3 cellular contexts compared by ENCODE assay signal in genomic region chr14:51394391-51394790, GRCh38.
TF ChIP-seq lines count a peak whose summit lies in the region.

No MANE protein-coding gene starts in this region.

TF ChIP-seq in A549, 52 proteins besides CTCF, POLR2A, EP300 and RAD21:
- TF ChIP-seq GATA3 (IDR thresholded peaks at IDR 0.05; ENCODE audit: borderline replicate concordance) (no peak), HEYL (CRISPR knock-in tag; IDR thresholded peaks at IDR 0.05) (no peak), RNF2 (IDR thresholded peaks at IDR 0.05; ENCODE audit: borderline replicate concordance, low read depth) (no peak), CEBPB (IDR thresholded peaks at IDR 0.05) (no peak), ZFP36 (IDR thresholded peaks at IDR 0.05; ENCODE audit: borderline replicate concordance, partially characterized antibody) (no peak), SREBF2 (IDR thresholded peaks at IDR 0.05) (no peak), SMC3 (IDR thresholded peaks at IDR 0.05) (no peak), ESRRA (IDR thresholded peaks at IDR 0.05; ENCODE audit: borderline replicate concordance, low read length) (no peak), MAFK (IDR thresholded peaks at IDR 0.05; ENCODE audit: partially characterized antibody) (no peak), ZNF302 (CRISPR knock-in tag; IDR thresholded peaks at IDR 0.05) (no peak), FOSB (CRISPR knock-in tag; IDR thresholded peaks at IDR 0.05) (no peak), JUN (IDR thresholded peaks at IDR 0.05) (no peak), HOXB5 (CRISPR knock-in tag; IDR thresholded peaks at IDR 0.05) (no peak)

TF ChIP-seq in IMR-90, 13 proteins besides CTCF, POLR2A, EP300 and RAD21:
- TF ChIP-seq MAFK (IDR thresholded peaks at IDR 0.05; ENCODE audit: low read depth, low read length): 0 out of 2 replicates have a peak, but pooled peaks have one; percentile 29
- TF ChIP-seq NFE2L2 (IDR thresholded peaks at IDR 0.05; ENCODE audit: low read depth, low read length): no peak

TF ChIP-seq in H1, 55 proteins besides CTCF, POLR2A, EP300 and RAD21:
- TF ChIP-seq SRF (IDR thresholded peaks at IDR 0.05; ENCODE audit: low read depth, low read length): no peak
- no peak for TF ChIP-seq RXRA (IDR thresholded peaks at IDR 0.05; ENCODE audit: insufficient read depth, low read depth, low read length)
- no peak for TF ChIP-seq JUN (IDR thresholded peaks at IDR 0.05; ENCODE audit: low read depth, low read length)
- TF ChIP-seq PHF8 (conservative IDR thresholded peaks at IDR 0.05; ENCODE audit: low read depth, low read length): no peak
- no peak for TF ChIP-seq SUZ12 (IDR thresholded peaks at IDR 0.05; ENCODE audit: low read length)
- no peak for TF ChIP-seq EZH2 (IDR thresholded peaks at IDR 0.05; ENCODE audit: low read depth, low read length, severe bottlenecking)
- no peak for TF ChIP-seq SIRT6 (IDR thresholded peaks at IDR 0.05; ENCODE audit: low read length)
- TF ChIP-seq KDM1A (IDR thresholded peaks at IDR 0.05; ENCODE audit: borderline replicate concordance, low read length): no peak
- no peak for TF ChIP-seq TAF1 (IDR thresholded peaks at IDR 0.05; ENCODE audit: low read depth, low read length)
